26 cellular contexts compared by ENCODE assay signal in the genomic region with DNA sequence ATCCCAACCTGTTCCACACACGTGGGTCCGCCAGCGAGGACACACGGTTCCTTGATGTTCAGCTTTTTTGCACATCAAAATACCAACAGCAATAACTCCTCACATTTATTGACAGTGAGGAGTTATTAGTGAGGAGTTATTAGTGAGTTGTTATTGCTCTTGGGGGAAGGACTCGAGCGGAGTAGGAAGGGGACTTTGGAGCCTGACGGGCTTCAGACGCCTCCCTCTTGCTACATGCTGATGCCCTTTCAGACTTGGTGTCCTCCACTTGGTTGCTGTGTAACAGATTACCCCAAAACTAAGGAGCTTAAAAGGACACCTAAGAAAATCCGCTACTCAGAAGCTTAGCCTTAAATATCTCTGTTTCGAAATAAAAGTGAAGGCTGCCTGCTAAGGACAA.
DNase-seq lines count a peak whose midpoint lies in the region; ATAC-seq, FAIRE-seq and TF ChIP-seq lines count a peak whose summit lies in the region.
"Had no signal": no experiment of that assay in that cellular context is flagged by ENCODE, and none has a peak within 500 bp of the region (broad histone marks: within the 10 kb centered on the region; RNA-seq: fewer than 3 reads in every experiment).

No MANE protein-coding gene starts in this region.

- H3K9me3 ChIP-seq in HCT116 (ENCODE audit: control insufficient read depth in 1 of 2, insufficient read depth in 1 of 2, low read depth in 1 of 2, low read length in 2 of 2) (no peaks in the 10 kb centered on the region), kidney (ENCODE audit: control insufficient read depth in 1 of 2, low read length in 2 of 2) (no peaks in the 10 kb centered on the region)
- H3K9me3 ChIP-seq: A549, Caco-2 had no signal

- no peaks in the 10 kb centered on the region for H3K9me2 ChIP-seq in HCT116 (ENCODE audit: insufficient read depth)

- BruUV-seq in HCT116 (replicated peaks; lab: Mats Ljungman, UMichigan) = no TSS peak

- H3K9ac ChIP-seq in HCT116 (ENCODE audit: low read length) = no peak overlapping the region
- H3K9ac ChIP-seq in kidney (ENCODE audit: low read length in 2 of 2) = no peak overlapping the region
- H3K9ac ChIP-seq: BLaER1 treated with 17β-estradiol and CSF1 and Interleukin-3, amounts not matched to agents 10 nM and 100 nM had no signal

- no peak overlapping the region for H3K4me2 ChIP-seq in HCT116 (ENCODE audit: low read length)
- H3K4me2 ChIP-seq: A549; BLaER1 treated with 17β-estradiol and CSF1 and Interleukin-3, amounts not matched to agents 10 nM and 100 nM had no signal

- H3K36me3 ChIP-seq in HCT116 (ENCODE audit: control insufficient read depth in 1 of 2, insufficient read depth in 2 of 2, low read length in 2 of 2) = no peaks in the 10 kb centered on the region
- H3K36me3 ChIP-seq in bronchial epithelial cell (ENCODE audit: control insufficient read depth, insufficient read depth, low read length) = no peaks in the 10 kb centered on the region
- no peaks in the 10 kb centered on the region for H3K36me3 ChIP-seq in kidney (ENCODE audit: control insufficient read depth in 1 of 2, insufficient read depth in 2 of 2, low read length in 2 of 2)
- H3K36me3 ChIP-seq: BLaER1 treated with 17β-estradiol and CSF1 and Interleukin-3, amounts not matched to agents 10 nM and 100 nM had no signal

- H3K4me1 ChIP-seq in HCT116 (ENCODE audit: control insufficient read depth in 1 of 2, insufficient read depth in 2 of 2, low read length in 2 of 2) = no peaks in the 10 kb centered on the region
- no peaks in the 10 kb centered on the region for H3K4me1 ChIP-seq in kidney (ENCODE audit: control insufficient read depth in 1 of 2, insufficient read depth in 1 of 2, low read depth in 1 of 2, low read length in 2 of 2)
- H3K4me1 ChIP-seq: A549; BLaER1 treated with 17β-estradiol and CSF1 and Interleukin-3, amounts not matched to agents 10 nM and 100 nM had no signal

- H3K79me2 ChIP-seq in HCT116 (ENCODE audit: insufficient read depth, low read length) = no peaks in the 10 kb centered on the region

- FAIRE-seq in bronchial epithelial cell (lab: Jason Lieb, UNC) (peak; percentile 18), kidney (lab: Jason Lieb, UNC) (no peak)
- FAIRE-seq: A549, D721Med, GM12878, GM12892, GM18507 had no signal

- POLR2A ChIA-PET in HCT116 (lab: Charles Lee) = no interaction called here

- DNase-seq in HCT116 (ENCODE audit: low read depth, low spot score) (no peak), NCI-H82 (lab: John Stamatoyannopoulos, UW) (peak; percentile 56), bronchial epithelial cell (ENCODE audit: low read depth) (no peak), mesenteric fat pad (ENCODE audit: low spot score) (peak; percentile 9), DMS153 treated with DMSO at 0.1 percent for 48 hours (lab: John Stamatoyannopoulos, UW; ENCODE audit: unreplicated experiment) (no peak), kidney (no peak)
- DNase-seq in NK-92 treated with Interleukin-12 subunit alpha and Interleukin-12 subunit beta, amount 100 ng/mL, for 24 hours (lab: John Stamatoyannopoulos, UW) = no peak
- DNase-seq: AML-193; Caco-2; Calu3; CD4-positive, alpha-beta T cell; CD8-positive, alpha-beta T cell; DMS53; DMS79; DND-41; EL; GDM1 had no signal

- no peak for TF ChIP-seq RAD21 in HCT116 (IDR thresholded peaks at IDR 0.05; ENCODE audit: low read depth)

- H3K4me3 ChIP-seq in HCT116 (replicated peaks in 1 of 2; ENCODE audit: low read depth in 1 of 2, low read length in 2 of 2) (no peak overlapping the region), bronchial epithelial cell (ENCODE audit: low read depth, low read length) (no peak overlapping the region), kidney (ENCODE audit: low read length in 2 of 2) (no peak overlapping the region)
- H3K4me3 ChIP-seq: A549; BLaER1 treated with 17β-estradiol and CSF1 and Interleukin-3, amounts not matched to agents 10 nM and 100 nM; GM12878 had no signal

- TF ChIP-seq CTCF in HCT116 (IDR thresholded peaks at IDR 0.05 in 2 of 3, conservative IDR thresholded peaks at IDR 0.05 in 1 of 3; ENCODE audit: borderline replicate concordance in 1 of 3, insufficient read depth in 1 of 3, low read depth in 2 of 3, low read length in 2 of 3) (no peak), bronchial epithelial cell (IDR thresholded peaks at IDR 0.05; ENCODE audit: insufficient read depth, low read length, severe bottlenecking) (no peak), kidney (IDR thresholded peaks at IDR 0.05; ENCODE audit: borderline replicate concordance, extremely low read depth, insufficient read depth) (no peak)

- CTCF ChIA-PET in HCT116 (lab: Charles Lee) = no interaction called here

- no peaks in the 10 kb centered on the region for H4K20me1 ChIP-seq in HCT116 (ENCODE audit: insufficient read depth)
- H4K20me1 ChIP-seq: BLaER1 treated with 17β-estradiol and CSF1 and Interleukin-3, amounts not matched to agents 10 nM and 100 nM had no signal

- no peak for TF ChIP-seq POLR2A in HCT116 (IDR thresholded peaks at IDR 0.05; ENCODE audit: borderline replicate concordance, extremely low read depth, insufficient read depth, insufficient read length)

- no peaks in the 10 kb centered on the region; the same call in 1 of the 2 replicates for H3K27me3 ChIP-seq in HCT116 (ENCODE audit: insufficient read depth, low read length)
- no peaks in the 10 kb centered on the region for H3K27me3 ChIP-seq in bronchial epithelial cell (ENCODE audit: control insufficient read depth, insufficient read depth, low read length)
- H3K27me3 ChIP-seq: BLaER1 treated with 17β-estradiol and CSF1 and Interleukin-3, amounts not matched to agents 10 nM and 100 nM had no signal

- ATAC-seq in HCT116 = no peak
- no peak for ATAC-seq in HG03460 (IDR thresholded peaks at IDR 0.05; ENCODE audit: unreplicated experiment)
- ATAC-seq: CD8-positive, alpha-beta T cell; GM12878 had no signal

- intact Hi-C loops in HCT116 (cut with micrococcal nuclease) = no loop called here
- intact Hi-C loops in kidney (cut with DNase I) = no loop called here

- H3K27ac ChIP-seq in HCT116 (ENCODE audit: low read depth, low read length) (no peak overlapping the region), kidney (ENCODE audit: low read depth in 2 of 2, low read length in 2 of 2) (no peak overlapping the region)
- H3K27ac ChIP-seq: 22Rv1; A549; BLaER1 treated with 17β-estradiol and CSF1 and Interleukin-3, amounts not matched to agents 10 nM and 100 nM; C4-2B had no signal

- no peak overlapping the region for H2AFZ ChIP-seq in HCT116 (ENCODE audit: low read depth, low read length, poor library complexity, severe bottlenecking)

- RAD21 ChIA-PET in HCT116 (lab: Charles Lee; ENCODE audit: low non-redundant PET in 1 of 2, low total read pairs in 2 of 2, uncharacterized antibody in 2 of 2, unreplicated experiment in 2 of 2) = no interaction called here

TF ChIP-seq in HCT116, 20 proteins besides CTCF, POLR2A, EP300 and RAD21:
- 0 out of 2 replicates have a peak, but pooled peaks have one; percentile 12 for TF ChIP-seq ZFX (IDR thresholded peaks at IDR 0.05)
- TF ChIP-seq, protein P1, sequence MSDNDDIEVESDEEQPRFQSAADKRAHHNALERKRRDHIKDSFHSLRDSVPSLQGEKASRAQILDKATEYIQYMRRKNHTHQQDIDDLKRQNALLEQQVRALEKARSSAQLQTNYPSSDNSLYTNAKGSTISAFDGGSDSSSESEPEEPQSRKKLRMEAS (IDR thresholded peaks at IDR 0.05) = no peak
TF ChIP-seq in HCT116: peak in this region for 1.

Comparison
In these comparisons a context has a peak if more than half of its experiments do, and no peak if none do; other contexts are left out.
1. DNase-seq: peak in NCI-H82 (single experiment) and mesenteric fat pad (single experiment); none in HCT116 (single experiment), bronchial epithelial cell (single experiment), DMS153 treated with DMSO at 0.1 percent for 48 hours (single experiment), kidney (single experiment) and NK-92 treated with Interleukin-12 subunit alpha and Interleukin-12 subunit beta, amount 100 ng/mL, for 24 hours (single experiment).